ENCODE assay signal across 18 cellular contexts in the genomic region with DNA sequence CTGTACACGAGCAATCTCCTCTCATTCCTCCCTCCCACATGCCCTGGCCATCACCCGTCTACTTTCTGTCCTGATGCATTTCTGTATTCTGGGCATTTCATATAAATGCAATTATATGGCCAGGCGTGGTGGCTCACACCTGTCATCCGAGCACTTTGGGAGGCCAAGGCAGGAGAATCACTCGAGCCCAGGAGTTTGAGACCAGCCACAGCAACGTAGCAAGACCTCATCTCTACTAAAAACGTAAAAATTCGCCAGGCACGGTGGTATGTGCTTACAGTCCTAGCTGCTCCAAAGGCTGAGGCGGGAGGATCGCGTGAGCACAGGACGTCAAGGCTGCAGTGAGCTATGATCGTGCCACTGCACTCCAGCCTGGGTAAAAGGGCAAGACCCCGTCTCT. TPM values are rescaled to one million over a fixed set of nuclear protein-coding genes. Genes with fewer than 3 reads are reported as not detected.
DNase-seq lines count a peak whose midpoint lies in the region; ATAC-seq and TF ChIP-seq lines count a peak whose summit lies in the region.
"Had no signal": no experiment of that assay in that cellular context is flagged by ENCODE, and none has a peak within 500 bp of the region (broad histone marks: within the 10 kb centered on the region; RNA-seq: fewer than 3 reads in every experiment).

No MANE protein-coding gene starts in this region.

- CTCF ChIA-PET in PC-3 (lab: Charles Lee): no interaction called here
- CTCF ChIA-PET in CD8-positive, alpha-beta T cell (lab: Charles Lee): no interaction called here

- BruUV-seq in PC-3 (replicated peaks; lab: Mats Ljungman, UMichigan): no TSS peak

- H3K27ac Mint-ChIP-seq in activated T-cell treated with anti-CD3 and anti-CD28 coated beads, Interleukin-2, amount 50 U/mL, for 24 hours: no peak overlapping the region
- H3K27ac Mint-ChIP-seq in CD8-positive, alpha-beta T cell: no peak overlapping the region
- H3K27ac Mint-ChIP-seq: B cell had no signal

- no peak for TF ChIP-seq CTCF in PC-3 (conservative IDR thresholded peaks at IDR 0.05; ENCODE audit: low read depth, low read length)
- TF ChIP-seq CTCF in upper lobe of right lung (IDR thresholded peaks at IDR 0.05): no peak
- no peak for TF ChIP-seq CTCF in CD8-positive, alpha-beta T cell (IDR thresholded peaks at IDR 0.05)

- no peak overlapping the region for H2AFZ ChIP-seq in PC-3 (ENCODE audit: low read length)
- H2AFZ ChIP-seq: GM23248 had no signal

- H3K9ac ChIP-seq in PC-3 (ENCODE audit: low read length): peak overlapping the region; percentile 47
- H3K9ac ChIP-seq: GM23248, KMS-11 had no signal

- POLR2A ChIA-PET in PC-3 (lab: Charles Lee; ENCODE audit: unreplicated experiment): no interaction called here
- POLR2A ChIA-PET in CD8-positive, alpha-beta T cell (lab: Charles Lee): no interaction called here

- intact Hi-C loops in PC-3 (cut with micrococcal nuclease): no loop called here
- intact Hi-C loops in upper lobe of right lung (cut with DNase I): no loop called here
- intact Hi-C loops in CD8-positive, alpha-beta T cell (cut with DNase I, micrococcal nuclease): loop anchor here (5.0 to 10.0 kb wide), 4 partner anchors 315 to 1403 kb away; partner anchors contain the start of genes COX4I1 (in 1 of the 2), EMC8 (in 1 of the 2), HSBP1 (in 1 of the 2) and TAF1C (in 1 of the 2)

- no peaks in the 10 kb centered on the region for H3K9me2 ChIP-seq in PC-3 (replicated peaks; ENCODE audit: low read length)

- H3K4me1 ChIP-seq in PC-3 (ENCODE audit: insufficient read depth, low read length) (peaks cover 57% of the 10 kb centered on the region), upper lobe of right lung (peaks cover 7% of the 10 kb centered on the region)
- H3K4me1 ChIP-seq in CD8-positive, alpha-beta T cell (ENCODE audit: insufficient read depth, low read length): peaks cover 8% of the 10 kb centered on the region
- H3K4me1 ChIP-seq: HAP-1 had no signal

- no peaks in the 10 kb centered on the region for H4K20me1 ChIP-seq in PC-3 (ENCODE audit: low read length)

- H3K9me3 ChIP-seq in PC-3 (ENCODE audit: low read length): no peaks in the 10 kb centered on the region
- H3K9me3 ChIP-seq in upper lobe of right lung: no peaks in the 10 kb centered on the region
- no peaks in the 10 kb centered on the region for H3K9me3 ChIP-seq in CD8-positive, alpha-beta T cell (ENCODE audit: low read length)
- H3K9me3 ChIP-seq: HAP-1 had no signal

- peaks cover 49% of the 10 kb centered on the region for H3K79me2 ChIP-seq in PC-3 (ENCODE audit: low read length)

- H3K4me2 ChIP-seq in PC-3 (ENCODE audit: low read length): peak overlapping the region; percentile 69
- H3K4me2 ChIP-seq: KMS-11 had no signal

- H3K4me3 ChIP-seq in PC-3 (ENCODE audit: low read length) (0 out of 2 replicates have a peak overlapping the region, but pooled peaks have one; percentile 9), upper lobe of right lung (no peak overlapping the region)
- H3K4me3 ChIP-seq in CD8-positive, alpha-beta T cell (ENCODE audit: low read depth, low read length): no peak overlapping the region
- H3K4me3 ChIP-seq: GM23248, HAP-1 had no signal

- H3K36me3 ChIP-seq in PC-3 (ENCODE audit: low read depth, low read length) (peaks cover 36% of the 10 kb centered on the region), upper lobe of right lung (peaks cover 30% of the 10 kb centered on the region)
- peaks cover 7% of the 10 kb centered on the region for H3K36me3 ChIP-seq in CD8-positive, alpha-beta T cell (ENCODE audit: insufficient read depth, low read length)
- H3K36me3 ChIP-seq: HAP-1 had no signal

- peaks cover 32% of the 10 kb centered on the region for H3K36me3 Mint-ChIP-seq in activated T-cell treated with anti-CD3 and anti-CD28 coated beads, Interleukin-2, amount 50 U/mL, for 24 hours (ENCODE audit: low read depth)
- H3K36me3 Mint-ChIP-seq in CD8-positive, alpha-beta T cell: peaks cover 35% of the 10 kb centered on the region

- H3K27ac ChIP-seq in PC-3 (ENCODE audit: low read length) (peak overlapping the region; percentile 100), upper lobe of right lung (no peak overlapping the region)
- H3K27ac ChIP-seq in CD8-positive, alpha-beta T cell (ENCODE audit: low read depth, low read length): no peak overlapping the region
- H3K27ac ChIP-seq: GM23248, KMS-11 had no signal

- H3K27me3 ChIP-seq in PC-3 (ENCODE audit: low read length) (no peaks in the 10 kb centered on the region), upper lobe of right lung (no peaks in the 10 kb centered on the region)
- no peaks in the 10 kb centered on the region for H3K27me3 ChIP-seq in CD8-positive, alpha-beta T cell (ENCODE audit: insufficient read depth, low read length)

- peak; percentile 11 for DNase-seq in activated T-cell treated with anti-CD3 and anti-CD28 coated beads, Interleukin-2, amount 50 U/mL, for 24 hours
- DNase-seq in activated T-cell treated with anti-CD3 and anti-CD28 coated beads for 4 hours: no peak
- no peak for DNase-seq in PC-3
- DNase-seq in islet precursor cell: peak; percentile 22
- peak; percentile 45 for DNase-seq in upper lobe of right lung
- no peak for DNase-seq in ACHN
- DNase-seq in CD8-positive, alpha-beta T cell: no peak
- DNase-seq: DMS79 treated with DMSO at 0.1 percent for 48 hours, GM23248, MV-4-11, NCI-H1105 treated with DMSO at 0.1 percent for 48 hours, NCI-H2081, NCI-H2171, NCI-H345, NCI-H82 had no signal

- peaks cover 8% of the 10 kb centered on the region for H3K4me1 Mint-ChIP-seq in activated T-cell treated with anti-CD3 and anti-CD28 coated beads, Interleukin-2, amount 50 U/mL, for 24 hours (ENCODE audit: low read depth)
- peaks cover 17% of the 10 kb centered on the region for H3K4me1 Mint-ChIP-seq in CD8-positive, alpha-beta T cell (ENCODE audit: low read depth)

- peaks cover 12% of the 10 kb centered on the region for H3F3A ChIP-seq in PC-3 (ENCODE audit: low read length, unreplicated experiment)

- H3K4me3 Mint-ChIP-seq in activated T-cell treated with anti-CD3 and anti-CD28 coated beads, Interleukin-2, amount 50 U/mL, for 24 hours: no peak overlapping the region
- H3K4me3 Mint-ChIP-seq in CD8-positive, alpha-beta T cell: no peak overlapping the region
- H3K4me3 Mint-ChIP-seq: B cell had no signal

- ATAC-seq in PC-3: no peak
- ATAC-seq in upper lobe of right lung: no peak
- no peak for ATAC-seq in CD8-positive, alpha-beta T cell

- no peaks in the 10 kb centered on the region for H3K9me3 Mint-ChIP-seq in activated T-cell treated with anti-CD3 and anti-CD28 coated beads, Interleukin-2, amount 50 U/mL, for 24 hours
- H3K9me3 Mint-ChIP-seq in CD8-positive, alpha-beta T cell: no peaks in the 10 kb centered on the region

- H3K27me3 Mint-ChIP-seq in activated T-cell treated with anti-CD3 and anti-CD28 coated beads, Interleukin-2, amount 50 U/mL, for 24 hours: no peaks in the 10 kb centered on the region
- no peaks in the 10 kb centered on the region for H3K27me3 Mint-ChIP-seq in CD8-positive, alpha-beta T cell (ENCODE audit: low read depth)
- H3K27me3 Mint-ChIP-seq: B cell had no signal

- in situ Hi-C loops in ACHN (cut with HindIII; ENCODE audit: low pct_ligation_motif_present, low pct_unique_long_range_greater_than_20kb, low sequenced_read_pairs): loop anchor here (25.0 kb wide), 1 partner anchor 238 kb away; no protein-coding TSS in a partner anchor

RNA-seq across cellular contexts. Expression of gene MEAK7, which starts 4.8 kb away (rescaled TPM):
- total RNA-seq in PC-3 (2014; rRNA removed) (19.2 and 22.5 TPM in 2 replicates), upper lobe of right lung (10.8 TPM)
- total RNA-seq in CD8-positive, alpha-beta T cell: 1 to 10 TPM; 2.1 to 2.2 TPM

Comparison
In these comparisons a context has a peak if more than half of its experiments do, and no peak if none do; other contexts are left out.
1. DNase-seq: peak in activated T-cell treated with anti-CD3 and anti-CD28 coated beads, Interleukin-2, amount 50 U/mL, for 24 hours (single experiment), islet precursor cell (single experiment) and upper lobe of right lung (single experiment); none in activated T-cell treated with anti-CD3 and anti-CD28 coated beads for 4 hours (single experiment), PC-3 (single experiment), ACHN (single experiment) and CD8-positive, alpha-beta T cell (0 of 7).
2. intact Hi-C loops: an anchor here in CD8-positive, alpha-beta T cell (5.0 to 10.0 kb wide); none called in PC-3 and upper lobe of right lung.